Comparison of ENCODE assay signal across 23 cellular contexts in the genomic region with DNA sequence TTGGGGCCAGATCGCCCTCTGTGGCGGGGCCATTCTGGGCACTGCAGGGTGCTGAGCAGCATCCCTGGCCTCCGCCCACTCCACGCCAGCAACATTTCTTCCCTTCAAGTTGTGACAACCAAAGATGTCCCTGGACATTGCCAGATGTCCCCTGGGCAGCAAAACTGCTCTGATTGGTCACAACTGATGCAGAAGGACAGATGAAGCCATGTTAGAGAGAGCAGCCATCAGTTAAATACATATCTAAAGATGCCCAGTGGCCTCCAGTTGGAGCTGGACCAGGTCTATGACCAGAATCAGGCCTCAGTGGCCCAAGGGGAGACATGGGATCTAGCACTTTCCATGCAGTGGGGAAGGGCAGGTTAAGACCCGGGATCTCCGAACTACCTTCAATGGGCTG.
"Had no signal": no experiment of that assay in that cellular context is flagged by ENCODE, and none has a peak within 500 bp of the region (broad histone marks: within the 10 kb centered on the region; RNA-seq: fewer than 3 reads in every experiment).

No MANE protein-coding gene starts in this region.

- H3K27me3 ChIP-seq: SJSA1 had no signal

- ATAC-seq: HepG2, K562 had no signal

- H3K27me3 Mint-ChIP-seq: IgD-negative memory B cell had no signal

- H3K9me3 ChIP-seq: SJSA1 had no signal

- H3K4me2 ChIP-seq: KMS-11 had no signal

- H3K27ac ChIP-seq: KMS-11, SJSA1, SK-N-MC had no signal

- H3K4me3 ChIP-seq: K562, SJSA1, SK-N-MC had no signal

- H3K4me1 ChIP-seq: SJSA1 had no signal

- DNase-seq: Kasumi-1, MM.1S, NCI-H1092 treated with DMSO at 0.1 percent for 48 hours, NCI-H1436, NCI-H187, NCI-H2029, NCI-H2081 treated with DMSO at 0.1 percent for 48 hours, NCI-H2171, NCI-H226, NCI-H446, NCI-H510A, NCI-H524 treated with DMSO at 0.1 percent for 48 hours, NCI-H69, NCI-H774, Right ventricle myocardium superior, RPMI8226, SIG-M5 had no signal

- H3K9ac ChIP-seq: KMS-11 had no signal
